17 cellular contexts compared by ENCODE assay signal in genomic region chr6:124400600-124400999, GRCh38.
DNase-seq lines count a peak whose midpoint lies in the region; ATAC-seq and TF ChIP-seq lines count a peak whose summit lies in the region.
"Had no signal": no experiment of that assay in that cellular context is flagged by ENCODE, and none has a peak within 500 bp of the region (broad histone marks: within the 10 kb centered on the region; RNA-seq: fewer than 3 reads in every experiment).

No MANE protein-coding gene starts in this region.

- no peak for ATAC-seq in upper lobe of right lung
- ATAC-seq: activated naive CD4-positive, alpha-beta T cell treated with anti-CD3 and anti-CD28 coated beads, Interleukin-2, amount 50 U/mL, for 72 hours; gastrocnemius medialis had no signal

- H3K4me3 Mint-ChIP-seq in MCF 10A (ENCODE audit: unreplicated experiment): no peak overlapping the region
- H3K4me3 Mint-ChIP-seq: activated CD4-positive, alpha-beta T cell treated with anti-CD3 and anti-CD28 coated beads, Interleukin-2, amount 10 ng/mL, durations not matched to agents 24 days and 14 days; central memory CD8-positive, alpha-beta T cell had no signal

- H3K4me3 ChIP-seq in breast epithelium (no peak overlapping the region), epithelial cell of esophagus (ENCODE audit: low read length) (no peak overlapping the region), upper lobe of right lung (no peak overlapping the region)
- H3K4me3 ChIP-seq: gastrocnemius medialis, prostate gland, SJCRH30, stomach had no signal

- H3K27ac Mint-ChIP-seq in MCF 10A (ENCODE audit: low read depth, unreplicated experiment): no peak overlapping the region
- H3K27ac Mint-ChIP-seq: activated CD4-positive, alpha-beta T cell treated with anti-CD3 and anti-CD28 coated beads, Interleukin-2, amount 10 ng/mL, durations not matched to agents 24 days and 14 days; activated naive CD4-positive, alpha-beta T cell treated with anti-CD3 and anti-CD28 coated beads, Interleukin-2, amount 50 U/mL, for 72 hours had no signal

- CTCF ChIA-PET in MCF 10A (lab: Yijun Ruan, JAX): interaction anchor here (0.6 kb wide), 1 partner anchor 716 kb away, joined by 3 read pairs; no protein-coding TSS in a partner anchor

- H3K27ac ChIP-seq in breast epithelium (no peak overlapping the region), upper lobe of right lung (no peak overlapping the region), substantia nigra (ENCODE audit: low read depth, low read length, poor library complexity, severe bottlenecking) (no peak overlapping the region)
- H3K27ac ChIP-seq: gastrocnemius medialis, prostate gland, SJCRH30, stomach had no signal

- peak; percentile 25 for DNase-seq in MCF 10A (ENCODE audit: unreplicated experiment)
- DNase-seq in breast epithelium (ENCODE audit: low spot score in 2 of 2): no peak
- peak; percentile 21 for DNase-seq in SK-MEL-5 (ENCODE audit: low read depth, low spot score)
- DNase-seq in epithelial cell of esophagus (ENCODE audit: low read depth): peak; percentile 4
- no peak for DNase-seq in upper lobe of right lung
- DNase-seq in substantia nigra (lab: John Stamatoyannopoulos, UW): no peak
- DNase-seq in NCI-H526 treated with DMSO at 0.1 percent for 48 hours (lab: John Stamatoyannopoulos, UW): no peak
- DNase-seq in NCI-H1930 (lab: John Stamatoyannopoulos, UW): no peak
- DNase-seq: activated CD4-positive, alpha-beta T cell treated with anti-CD3 and anti-CD28 coated beads, Interleukin-2, amount 10 ng/mL, durations not matched to agents 24 days and 14 days; gastrocnemius medialis; NCI-H1694; SJCRH30; stimulated activated CD4-positive, alpha-beta T cell treated with anti-CD3 and anti-CD28 coated beads, Interleukin-15, amount 100 ng/mL, for 24 hours; stomach had no signal

- no TSS peak for BruUV-seq in MCF 10A (replicated peaks; lab: Mats Ljungman, UMichigan)

- H3K4me1 ChIP-seq in breast epithelium: no peaks in the 10 kb centered on the region
- H3K4me1 ChIP-seq in upper lobe of right lung: no peaks in the 10 kb centered on the region
- H3K4me1 ChIP-seq: gastrocnemius medialis, prostate gland, SJCRH30, stomach had no signal

- no peaks in the 10 kb centered on the region for H3K27me3 Mint-ChIP-seq in MCF 10A (ENCODE audit: insufficient read depth, unreplicated experiment)
- H3K27me3 Mint-ChIP-seq: activated CD4-positive, alpha-beta T cell treated with anti-CD3 and anti-CD28 coated beads, Interleukin-2, amount 10 ng/mL, durations not matched to agents 24 days and 14 days; central memory CD8-positive, alpha-beta T cell had no signal

- peaks cover 5% of the 10 kb centered on the region for H3K36me3 Mint-ChIP-seq in MCF 10A (ENCODE audit: insufficient read depth, unreplicated experiment)
- H3K36me3 Mint-ChIP-seq: activated naive CD4-positive, alpha-beta T cell treated with anti-CD3 and anti-CD28 coated beads, Interleukin-2, amount 50 U/mL, for 72 hours had no signal

- H3K36me3 ChIP-seq in breast epithelium (no peaks in the 10 kb centered on the region), upper lobe of right lung (no peaks in the 10 kb centered on the region)
- H3K36me3 ChIP-seq: gastrocnemius medialis, prostate gland, SJCRH30, stomach had no signal

- in situ Hi-C loops in SK-MEL-5 (cut with HindIII; ENCODE audit: low pct_unique_long_range_greater_than_20kb, low sequenced_read_pairs): no loop called here

- no peaks in the 10 kb centered on the region for H3K9me3 Mint-ChIP-seq in MCF 10A (ENCODE audit: unreplicated experiment)
- H3K9me3 Mint-ChIP-seq: activated CD4-positive, alpha-beta T cell treated with anti-CD3 and anti-CD28 coated beads, Interleukin-2, amount 10 ng/mL, durations not matched to agents 24 days and 14 days had no signal

- H3K4me1 Mint-ChIP-seq in MCF 10A (ENCODE audit: insufficient read depth, unreplicated experiment): peaks cover 6% of the 10 kb centered on the region
- H3K4me1 Mint-ChIP-seq: activated CD4-positive, alpha-beta T cell treated with anti-CD3 and anti-CD28 coated beads, Interleukin-2, amount 10 ng/mL, durations not matched to agents 24 days and 14 days; central memory CD8-positive, alpha-beta T cell had no signal

- intact Hi-C loops in MCF 10A (cut with micrococcal nuclease): loop anchor here (1.0 to 5.0 kb wide), 2 partner anchors 395 to 452 kb away; no protein-coding TSS in a partner anchor
- intact Hi-C loops in breast epithelium (cut with DNase I; ENCODE audit: low total_unique reads): no loop called here
- intact Hi-C loops in upper lobe of right lung (cut with DNase I): no loop called here

- POLR2A ChIA-PET in MCF 10A (lab: Yijun Ruan, JAX): no interaction called here

- TF ChIP-seq POLR2A in breast epithelium (IDR thresholded peaks at IDR 0.05): no peak

- TF ChIP-seq CTCF in MCF 10A (IDR thresholded peaks at IDR 0.05; ENCODE audit: unreplicated experiment): peak; percentile 21
- no peak for TF ChIP-seq CTCF in breast epithelium (IDR thresholded peaks at IDR 0.05)
- TF ChIP-seq CTCF in epithelial cell of esophagus (IDR thresholded peaks at IDR 0.05; ENCODE audit: insufficient read depth, low read depth, low read length, missing control alignments): peak; percentile 32
- TF ChIP-seq CTCF in upper lobe of right lung (IDR thresholded peaks at IDR 0.05): peak; percentile 16

- H3K9me3 ChIP-seq in breast epithelium: no peaks in the 10 kb centered on the region
- H3K9me3 ChIP-seq in upper lobe of right lung: no peaks in the 10 kb centered on the region
- H3K9me3 ChIP-seq: gastrocnemius medialis, prostate gland, SJCRH30, stomach had no signal

- no peaks in the 10 kb centered on the region for H3K27me3 ChIP-seq in breast epithelium
- no peaks in the 10 kb centered on the region for H3K27me3 ChIP-seq in upper lobe of right lung
- H3K27me3 ChIP-seq: gastrocnemius medialis, SJCRH30, stomach had no signal

Comparison
In these comparisons a context has a peak if more than half of its experiments do, and no peak if none do; other contexts are left out.
1. DNase-seq: peak in MCF 10A (single experiment), SK-MEL-5 (single experiment) and epithelial cell of esophagus (single experiment); none in breast epithelium (0 of 2), upper lobe of right lung (single experiment), substantia nigra (0 of 49), NCI-H526 treated with DMSO at 0.1 percent for 48 hours (single experiment) and NCI-H1930 (0 of 2).
2. CTCF ChIP-seq: peak in MCF 10A (single experiment), epithelial cell of esophagus (single experiment) and upper lobe of right lung (single experiment); none in breast epithelium (0 of 3).